ENCODE assay signal across 1 cellular context in the genomic region with DNA sequence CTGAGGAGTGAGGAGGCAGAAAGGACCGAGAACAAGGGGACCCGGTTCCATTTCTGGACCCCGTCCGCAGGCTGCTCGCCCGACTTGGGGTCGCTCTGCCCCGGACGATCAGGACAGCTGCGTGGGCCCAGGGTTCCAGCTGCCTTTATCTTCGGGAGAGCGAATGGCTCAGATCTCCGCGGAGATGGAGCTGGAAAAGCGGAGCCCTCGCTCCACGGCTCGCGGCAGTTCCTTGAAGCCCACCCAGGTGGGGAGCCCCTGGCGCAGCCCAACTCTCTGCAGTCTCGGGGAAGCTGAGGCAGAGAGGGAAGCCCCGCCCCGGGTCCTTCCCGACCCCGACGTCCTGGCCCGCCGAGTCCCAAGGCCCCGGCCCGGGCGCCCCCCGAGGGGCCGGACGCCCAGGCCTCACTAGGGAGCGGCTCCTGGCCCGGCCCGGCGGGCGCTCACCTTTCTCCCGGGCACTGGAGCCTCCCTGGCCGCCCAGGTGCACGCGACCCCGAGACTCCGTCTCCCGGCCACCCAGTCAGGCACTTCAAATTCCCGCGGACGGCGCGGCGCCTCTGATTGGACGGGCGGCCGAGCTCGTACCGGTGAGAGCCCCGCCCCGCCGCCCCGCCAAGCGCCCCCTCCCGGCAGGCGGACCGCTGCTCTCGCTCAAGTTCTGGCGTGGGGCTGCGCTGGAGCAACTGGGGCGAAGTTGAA.
TF ChIP-seq lines count a peak whose summit lies in the region.

No MANE protein-coding gene starts in this region.

TF ChIP-seq in HEK293, 187 proteins besides CTCF, POLR2A, EP300 and RAD21 (continued from another document):
- TF ChIP-seq, protein P1, sequence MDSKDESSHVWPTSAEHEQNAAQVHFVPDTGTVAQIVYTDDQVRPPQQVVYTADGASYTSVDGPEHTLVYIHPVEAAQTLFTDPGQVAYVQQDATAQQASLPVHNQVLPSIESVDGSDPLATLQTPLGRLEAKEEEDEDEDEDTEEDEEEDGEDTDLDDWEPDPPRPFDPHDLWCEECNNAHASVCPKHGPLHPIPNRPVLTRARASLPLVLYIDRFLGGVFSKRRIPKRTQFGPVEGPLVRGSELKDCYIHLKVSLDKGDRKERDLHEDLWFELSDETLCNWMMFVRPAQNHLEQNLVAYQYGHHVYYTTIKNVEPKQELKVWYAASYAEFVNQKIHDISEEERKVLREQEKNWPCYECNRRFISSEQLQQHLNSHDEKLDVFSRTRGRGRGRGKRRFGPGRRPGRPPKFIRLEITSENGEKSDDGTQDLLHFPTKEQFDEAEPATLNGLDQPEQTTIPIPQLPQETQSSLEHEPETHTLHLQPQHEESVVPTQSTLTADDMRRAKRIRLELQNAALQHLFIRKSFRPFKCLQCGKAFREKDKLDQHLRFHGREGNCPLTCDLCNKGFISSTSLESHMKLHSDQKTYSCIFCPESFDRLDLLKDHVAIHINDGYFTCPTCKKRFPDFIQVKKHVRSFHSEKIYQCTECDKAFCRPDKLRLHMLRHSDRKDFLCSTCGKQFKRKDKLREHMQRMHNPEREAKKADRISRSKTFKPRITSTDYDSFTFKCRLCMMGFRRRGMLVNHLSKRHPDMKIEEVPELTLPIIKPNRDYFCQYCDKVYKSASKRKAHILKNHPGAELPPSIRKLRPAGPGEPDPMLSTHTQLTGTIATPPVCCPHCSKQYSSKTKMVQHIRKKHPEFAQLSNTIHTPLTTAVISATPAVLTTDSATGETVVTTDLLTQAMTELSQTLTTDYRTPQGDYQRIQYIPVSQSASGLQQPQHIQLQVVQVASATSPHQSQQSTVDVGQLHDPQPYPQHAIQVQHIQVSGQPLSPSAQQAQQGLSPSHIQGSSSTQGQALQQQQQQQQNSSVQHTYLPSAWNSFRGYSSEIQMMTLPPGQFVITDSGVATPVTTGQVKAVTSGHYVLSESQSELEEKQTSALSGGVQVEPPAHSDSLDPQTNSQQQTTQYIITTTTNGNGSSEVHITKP (tag by site-specific recombination; IDR thresholded peaks at IDR 0.05) = no peak
- TF ChIP-seq SP7 (tag by site-specific recombination; IDR thresholded peaks at IDR 0.05) (peak; percentile 38; the same call in 1 of the 2 replicates), ZNF521 (tag by site-specific recombination; IDR thresholded peaks at IDR 0.05) (no peak), KLF16 (tag by site-specific recombination; IDR thresholded peaks at IDR 0.05) (peak; percentile 60; the same call in 1 of the 2 replicates), ZNF184 (tag by site-specific recombination; IDR thresholded peaks at IDR 0.05) (no peak), KLF8 (tag by site-specific recombination; IDR thresholded peaks at IDR 0.05) (peak; percentile 91), ZNF335 (tag by site-specific recombination; conservative IDR thresholded peaks at IDR 0.05) (peak; percentile 97), PRDM1 (tag by site-specific recombination; IDR thresholded peaks at IDR 0.05) (no peak), ZNF48 (tag by site-specific recombination; IDR thresholded peaks at IDR 0.05) (no peak), ZNF501 (tag by site-specific recombination; IDR thresholded peaks at IDR 0.05) (no peak), ZSCAN30 (tag by site-specific recombination; IDR thresholded peaks at IDR 0.05) (peak; percentile 74; the same call in 1 of the 2 replicates), ZNF677 (tag by site-specific recombination; IDR thresholded peaks at IDR 0.05) (0 out of 2 replicates have a peak, but pooled peaks have one; percentile 2), ZNF660 (tag by site-specific recombination; IDR thresholded peaks at IDR 0.05) (peak; percentile 86), ZNF10 (tag by site-specific recombination; IDR thresholded peaks at IDR 0.05) (0 out of 2 replicates have a peak, but pooled peaks have one; percentile 44), ZXDB (tag by site-specific recombination; IDR thresholded peaks at IDR 0.05) (peak; percentile 55), MZF1 (tag by site-specific recombination; IDR thresholded peaks at IDR 0.05; ENCODE audit: borderline replicate concordance) (no peak), ZBTB17 (tag by site-specific recombination; IDR thresholded peaks at IDR 0.05) (peak; percentile 54; the same call in 1 of the 2 replicates), ZNF596 (tag by site-specific recombination; IDR thresholded peaks at IDR 0.05) (0 out of 2 replicates have a peak, but pooled peaks have one; percentile 12), ZNF175 (tag by site-specific recombination; IDR thresholded peaks at IDR 0.05) (no peak), ZBTB8A (tag by site-specific recombination; IDR thresholded peaks at IDR 0.05) (peak; percentile 56; the same call in 1 of the 2 replicates), ZNF777 (tag by site-specific recombination; IDR thresholded peaks at IDR 0.05; ENCODE audit: borderline replicate concordance) (peak; percentile 55; the same call in 1 of the 2 replicates), BCL11B (tag by site-specific recombination; IDR thresholded peaks at IDR 0.05; ENCODE audit: low read depth) (0 out of 2 replicates have a peak, but pooled peaks have one; percentile 13), ZNF239 (tag by site-specific recombination; IDR thresholded peaks at IDR 0.05) (no peak), ZNF555 (tag by site-specific recombination; conservative IDR thresholded peaks at IDR 0.05) (no peak), BCL11A (tag by site-specific recombination; IDR thresholded peaks at IDR 0.05; ENCODE audit: low read depth) (no peak), ZNF658 (tag by site-specific recombination; IDR thresholded peaks at IDR 0.05) (no peak), ZNF211 (tag by site-specific recombination; IDR thresholded peaks at IDR 0.05; ENCODE audit: low read depth) (no peak), KLF1 (tag by site-specific recombination; IDR thresholded peaks at IDR 0.05) (peak; percentile 82), ZNF404 (tag by site-specific recombination; IDR thresholded peaks at IDR 0.05) (no peak), ZNF416 (tag by site-specific recombination; IDR thresholded peaks at IDR 0.05) (no peak), SCRT2 (tag by site-specific recombination; IDR thresholded peaks at IDR 0.05) (0 out of 2 replicates have a peak, but pooled peaks have one; percentile 9), ZNF266 (tag by site-specific recombination; IDR thresholded peaks at IDR 0.05; ENCODE audit: low read depth) (no peak)
- TF ChIP-seq, protein P2, sequence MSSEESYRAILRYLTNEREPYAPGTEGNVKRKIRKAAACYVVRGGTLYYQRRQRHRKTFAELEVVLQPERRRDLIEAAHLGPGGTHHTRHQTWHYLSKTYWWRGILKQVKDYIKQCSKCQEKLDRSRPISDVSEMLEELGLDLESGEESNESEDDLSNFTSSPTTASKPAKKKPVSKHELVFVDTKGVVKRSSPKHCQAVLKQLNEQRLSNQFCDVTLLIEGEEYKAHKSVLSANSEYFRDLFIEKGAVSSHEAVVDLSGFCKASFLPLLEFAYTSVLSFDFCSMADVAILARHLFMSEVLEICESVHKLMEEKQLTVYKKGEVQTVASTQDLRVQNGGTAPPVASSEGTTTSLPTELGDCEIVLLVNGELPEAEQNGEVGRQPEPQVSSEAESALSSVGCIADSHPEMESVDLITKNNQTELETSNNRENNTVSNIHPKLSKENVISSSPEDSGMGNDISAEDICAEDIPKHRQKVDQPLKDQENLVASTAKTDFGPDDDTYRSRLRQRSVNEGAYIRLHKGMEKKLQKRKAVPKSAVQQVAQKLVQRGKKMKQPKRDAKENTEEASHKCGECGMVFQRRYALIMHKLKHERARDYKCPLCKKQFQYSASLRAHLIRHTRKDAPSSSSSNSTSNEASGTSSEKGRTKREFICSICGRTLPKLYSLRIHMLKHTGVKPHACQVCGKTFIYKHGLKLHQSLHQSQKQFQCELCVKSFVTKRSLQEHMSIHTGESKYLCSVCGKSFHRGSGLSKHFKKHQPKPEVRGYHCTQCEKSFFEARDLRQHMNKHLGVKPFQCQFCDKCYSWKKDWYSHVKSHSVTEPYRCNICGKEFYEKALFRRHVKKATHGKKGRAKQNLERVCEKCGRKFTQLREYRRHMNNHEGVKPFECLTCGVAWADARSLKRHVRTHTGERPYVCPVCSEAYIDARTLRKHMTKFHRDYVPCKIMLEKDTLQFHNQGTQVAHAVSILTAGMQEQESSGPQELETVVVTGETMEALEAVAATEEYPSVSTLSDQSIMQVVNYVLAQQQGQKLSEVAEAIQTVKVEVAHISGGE (tag by site-specific recombination; conservative IDR thresholded peaks at IDR 0.05; ENCODE audit: low read depth) = peak; percentile 10; the same call in 1 of the 2 replicates
- TF ChIP-seq, protein P3, sequence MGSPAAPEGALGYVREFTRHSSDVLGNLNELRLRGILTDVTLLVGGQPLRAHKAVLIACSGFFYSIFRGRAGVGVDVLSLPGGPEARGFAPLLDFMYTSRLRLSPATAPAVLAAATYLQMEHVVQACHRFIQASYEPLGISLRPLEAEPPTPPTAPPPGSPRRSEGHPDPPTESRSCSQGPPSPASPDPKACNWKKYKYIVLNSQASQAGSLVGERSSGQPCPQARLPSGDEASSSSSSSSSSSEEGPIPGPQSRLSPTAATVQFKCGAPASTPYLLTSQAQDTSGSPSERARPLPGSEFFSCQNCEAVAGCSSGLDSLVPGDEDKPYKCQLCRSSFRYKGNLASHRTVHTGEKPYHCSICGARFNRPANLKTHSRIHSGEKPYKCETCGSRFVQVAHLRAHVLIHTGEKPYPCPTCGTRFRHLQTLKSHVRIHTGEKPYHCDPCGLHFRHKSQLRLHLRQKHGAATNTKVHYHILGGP (tag by site-specific recombination; IDR thresholded peaks at IDR 0.05) = no peak
- TF ChIP-seq, protein P4, sequence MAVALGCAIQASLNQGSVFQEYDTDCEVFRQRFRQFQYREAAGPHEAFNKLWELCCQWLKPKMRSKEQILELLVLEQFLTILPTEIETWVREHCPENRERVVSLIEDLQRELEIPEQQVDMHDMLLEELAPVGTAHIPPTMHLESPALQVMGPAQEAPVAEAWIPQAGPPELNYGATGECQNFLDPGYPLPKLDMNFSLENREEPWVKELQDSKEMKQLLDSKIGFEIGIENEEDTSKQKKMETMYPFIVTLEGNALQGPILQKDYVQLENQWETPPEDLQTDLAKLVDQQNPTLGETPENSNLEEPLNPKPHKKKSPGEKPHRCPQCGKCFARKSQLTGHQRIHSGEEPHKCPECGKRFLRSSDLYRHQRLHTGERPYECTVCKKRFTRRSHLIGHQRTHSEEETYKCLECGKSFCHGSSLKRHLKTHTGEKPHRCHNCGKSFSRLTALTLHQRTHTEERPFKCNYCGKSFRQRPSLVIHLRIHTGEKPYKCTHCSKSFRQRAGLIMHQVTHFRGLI (tag by site-specific recombination; IDR thresholded peaks at IDR 0.05) = peak; percentile 35; the same call in 1 of the 2 replicates
- TF ChIP-seq, protein P5, sequence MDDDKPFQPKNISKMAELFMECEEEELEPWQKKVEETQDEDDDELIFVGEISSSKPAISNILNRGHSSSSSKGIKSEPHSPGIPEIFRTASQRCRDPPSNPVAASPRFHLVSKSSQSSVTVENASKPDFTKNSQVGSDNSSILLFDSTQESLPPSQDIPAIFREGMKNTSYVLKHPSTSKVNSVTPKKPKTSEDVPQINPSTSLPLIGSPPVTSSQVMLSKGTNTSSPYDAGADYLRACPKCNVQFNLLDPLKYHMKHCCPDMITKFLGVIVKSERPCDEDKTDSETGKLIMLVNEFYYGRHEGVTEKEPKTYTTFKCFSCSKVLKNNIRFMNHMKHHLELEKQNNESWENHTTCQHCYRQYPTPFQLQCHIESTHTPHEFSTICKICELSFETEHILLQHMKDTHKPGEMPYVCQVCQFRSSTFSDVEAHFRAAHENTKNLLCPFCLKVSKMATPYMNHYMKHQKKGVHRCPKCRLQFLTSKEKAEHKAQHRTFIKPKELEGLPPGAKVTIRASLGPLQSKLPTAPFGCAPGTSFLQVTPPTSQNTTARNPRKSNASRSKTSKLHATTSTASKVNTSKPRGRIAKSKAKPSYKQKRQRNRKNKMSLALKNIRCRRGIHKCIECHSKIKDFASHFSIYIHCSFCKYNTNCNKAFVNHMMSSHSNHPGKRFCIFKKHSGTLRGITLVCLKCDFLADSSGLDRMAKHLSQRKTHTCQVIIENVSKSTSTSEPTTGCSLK (tag by site-specific recombination; IDR thresholded peaks at IDR 0.05) = no peak
- TF ChIP-seq, protein P6, sequence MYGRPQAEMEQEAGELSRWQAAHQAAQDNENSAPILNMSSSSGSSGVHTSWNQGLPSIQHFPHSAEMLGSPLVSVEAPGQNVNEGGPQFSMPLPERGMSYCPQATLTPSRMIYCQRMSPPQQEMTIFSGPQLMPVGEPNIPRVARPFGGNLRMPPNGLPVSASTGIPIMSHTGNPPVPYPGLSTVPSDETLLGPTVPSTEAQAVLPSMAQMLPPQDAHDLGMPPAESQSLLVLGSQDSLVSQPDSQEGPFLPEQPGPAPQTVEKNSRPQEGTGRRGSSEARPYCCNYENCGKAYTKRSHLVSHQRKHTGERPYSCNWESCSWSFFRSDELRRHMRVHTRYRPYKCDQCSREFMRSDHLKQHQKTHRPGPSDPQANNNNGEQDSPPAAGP (tag by site-specific recombination; IDR thresholded peaks at IDR 0.05) = 0 out of 2 replicates have a peak, but pooled peaks have one; percentile 34
